32 cellular contexts compared by ENCODE assay signal in the genomic region with DNA sequence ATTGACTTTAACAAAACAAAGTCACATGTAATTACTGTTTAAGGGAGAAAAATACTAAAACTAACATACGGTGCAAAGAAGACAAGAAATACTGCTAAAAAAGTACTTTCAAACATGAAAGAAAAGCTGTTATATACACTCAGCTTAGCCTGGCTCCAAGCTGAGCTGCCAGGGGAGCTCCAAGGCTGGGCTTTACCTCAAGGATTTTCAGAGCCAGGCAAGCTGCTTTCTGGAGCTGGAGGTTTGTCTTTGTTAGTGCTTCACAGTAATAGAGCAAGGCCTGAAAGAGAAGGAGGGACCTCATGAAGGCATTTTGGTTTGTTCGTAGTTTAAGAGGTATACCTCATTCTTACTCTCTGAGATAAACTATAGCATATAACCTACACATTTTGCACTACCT. TPM values are rescaled to one million over a fixed set of nuclear protein-coding genes. Genes with fewer than 3 reads are reported as not detected.
DNase-seq lines count a peak whose midpoint lies in the region; ATAC-seq and TF ChIP-seq lines count a peak whose summit lies in the region.
"Had no signal": no experiment of that assay in that cellular context is flagged by ENCODE, and none has a peak within 500 bp of the region (broad histone marks: within the 10 kb centered on the region; RNA-seq: fewer than 3 reads in every experiment).

No MANE protein-coding gene starts in this region.

- no peak overlapping the region for H3T11ph ChIP-seq in H9 (ENCODE audit: low read length)

- H2BK12ac ChIP-seq in H9 (ENCODE audit: insufficient read length, low read depth, low read length), result no peak overlapping the region

- H4K5ac ChIP-seq in H9 (ENCODE audit: insufficient read length, low read depth, low read length), result no peak overlapping the region

- no peak overlapping the region for H3K4me2 ChIP-seq in H9 (ENCODE audit: insufficient read depth, insufficient read length, low read length)

- H3K27ac Mint-ChIP-seq in activated naive CD4-positive, alpha-beta T cell treated with anti-CD3 and anti-CD28 coated beads for 36 hours, result peak overlapping the region; percentile 61
- peak overlapping the region; percentile 34 to 67 (median 66); a peak in 3 of 7 replicates for H3K27ac Mint-ChIP-seq in H9
- H3K27ac Mint-ChIP-seq in activated naive CD8-positive, alpha-beta T cell treated with anti-CD3 and anti-CD28 coated beads for 36 hours, result peak overlapping the region; percentile 54
- peak overlapping the region; percentile 76 for H3K27ac Mint-ChIP-seq in progenitor cell of endocrine pancreas
- H3K27ac Mint-ChIP-seq: dendritic cell treated with granulocyte-macrophage colony-stimulating factor and Interleukin-4, amounts not matched to agents 40 ng/mL and 50 ng/mL, for 4 days had no signal

- peaks cover 12% of the 10 kb centered on the region for H3K36me3 Mint-ChIP-seq in activated naive CD4-positive, alpha-beta T cell treated with anti-CD3 and anti-CD28 coated beads for 36 hours (ENCODE audit: low read depth)
- H3K36me3 Mint-ChIP-seq in H9 (ENCODE audit: insufficient read depth in 1 of 3, low read depth in 3 of 3) (no peaks in the 10 kb centered on the region), progenitor cell of endocrine pancreas (ENCODE audit: insufficient read depth) (no peaks in the 10 kb centered on the region)
- H3K36me3 Mint-ChIP-seq in activated naive CD8-positive, alpha-beta T cell treated with anti-CD3 and anti-CD28 coated beads for 36 hours, result peaks cover 13% of the 10 kb centered on the region

- H3K79me2 ChIP-seq in H9 (ENCODE audit: insufficient read depth, low read length), result no peaks in the 10 kb centered on the region

- H3K4ac ChIP-seq in H9 (ENCODE audit: low read depth, low read length), result no peak overlapping the region

- no peak overlapping the region for H2BK5ac ChIP-seq in H9 (ENCODE audit: insufficient read length, low read length)

- DNase-seq in activated naive CD4-positive, alpha-beta T cell treated with anti-CD3 and anti-CD28 coated beads for 36 hours, result no peak
- no peak for DNase-seq in activated naive CD4-positive, alpha-beta T cell (lab: John Stamatoyannopoulos, UW)
- no peak for DNase-seq in H9
- DNase-seq in activated naive CD8-positive, alpha-beta T cell treated with anti-CD3 and anti-CD28 coated beads for 36 hours, result no peak
- DNase-seq in progenitor cell of endocrine pancreas (ENCODE audit: low spot score, unreplicated experiment), result no peak
- DNase-seq: activated CD4-positive, alpha-beta T cell treated with anti-CD3 and anti-CD28 coated beads, Interleukin-2, amount 50 U/mL, for 48 hours; BE2C; DND-41; esophagus squamous epithelium; foreskin keratinocyte; GF-D8; HCEC 1CT; heart left ventricle; left ventricle myocardium inferior; mesenchymal stem cell; MV-4-11; NCI-H1436 treated with DMSO at 0.1 percent for 48 hours; NCI-H2081 treated with DMSO at 0.1 percent for 48 hours; NCI-H748 treated with DMSO at 0.1 percent for 48 hours; RPMI8226; stimulated activated CD8-positive, alpha-beta memory T cell treated with anti-CD3 and anti-CD28 coated beads, Interleukin-4, amount 100 ng/mL, for 48 hours; tibial artery had no signal

- no peak overlapping the region for H2BK20ac ChIP-seq in H9 (ENCODE audit: low read depth, low read length, poor library complexity, severe bottlenecking)

- no peaks in the 10 kb centered on the region for H3K4me1 ChIP-seq in H9 (ENCODE audit: insufficient read depth, low read length)
- H3K4me1 ChIP-seq: BE2C, esophagus squamous epithelium, foreskin keratinocyte, heart left ventricle, left ventricle myocardium inferior, tibial artery, vagina had no signal

- H3K27ac ChIP-seq in H9 (ENCODE audit: insufficient read length, low read depth, low read length), result no peak overlapping the region
- H3K27ac ChIP-seq: foreskin keratinocyte, heart left ventricle, left ventricle myocardium inferior, SJSA1, tibial artery, vagina had no signal

- no peak overlapping the region for H3K9ac ChIP-seq in H9 (ENCODE audit: extremely low read depth, insufficient read length, low read length)

- no peaks in the 10 kb centered on the region for H3K27me3 Mint-ChIP-seq in activated naive CD4-positive, alpha-beta T cell treated with anti-CD3 and anti-CD28 coated beads for 36 hours (ENCODE audit: low read depth)
- H3K27me3 Mint-ChIP-seq in H9 (ENCODE audit: low read depth) (no peaks in the 10 kb centered on the region), progenitor cell of endocrine pancreas (no peaks in the 10 kb centered on the region)
- no peaks in the 10 kb centered on the region for H3K27me3 Mint-ChIP-seq in activated naive CD8-positive, alpha-beta T cell treated with anti-CD3 and anti-CD28 coated beads for 36 hours
- H3K27me3 Mint-ChIP-seq: brain; dendritic cell treated with granulocyte-macrophage colony-stimulating factor and Interleukin-4, amounts not matched to agents 40 ng/mL and 50 ng/mL, for 4 days had no signal

- H3K4me1 Mint-ChIP-seq in activated naive CD4-positive, alpha-beta T cell treated with anti-CD3 and anti-CD28 coated beads for 36 hours (ENCODE audit: low read depth), result peaks cover 7% of the 10 kb centered on the region
- H3K4me1 Mint-ChIP-seq in H9 (peaks cover 4 to 7% of the 10 kb centered on the region in 2 experiments; a peak in 2 of 4 replicates), progenitor cell of endocrine pancreas (ENCODE audit: low read depth) (peaks cover 6% of the 10 kb centered on the region)
- H3K4me1 Mint-ChIP-seq in activated naive CD8-positive, alpha-beta T cell treated with anti-CD3 and anti-CD28 coated beads for 36 hours, result peaks cover 7% of the 10 kb centered on the region
- H3K4me1 Mint-ChIP-seq: brain had no signal

- no peaks in the 10 kb centered on the region for H3K9me3 Mint-ChIP-seq in activated naive CD4-positive, alpha-beta T cell treated with anti-CD3 and anti-CD28 coated beads for 36 hours
- no peaks in the 10 kb centered on the region for H3K9me3 Mint-ChIP-seq in H9
- H3K9me3 Mint-ChIP-seq in activated naive CD8-positive, alpha-beta T cell treated with anti-CD3 and anti-CD28 coated beads for 36 hours, result no peaks in the 10 kb centered on the region
- no peaks in the 10 kb centered on the region for H3K9me3 Mint-ChIP-seq in progenitor cell of endocrine pancreas (ENCODE audit: low read depth)
- H3K9me3 Mint-ChIP-seq: brain; dendritic cell treated with granulocyte-macrophage colony-stimulating factor and Interleukin-4, amounts not matched to agents 40 ng/mL and 50 ng/mL, for 4 days had no signal

- no peak overlapping the region for H4K91ac ChIP-seq in H9 (ENCODE audit: insufficient read length, low read depth, low read length)

- no peaks in the 10 kb centered on the region for H3K23me2 ChIP-seq in H9 (ENCODE audit: insufficient read length, low read depth, low read length, poor library complexity, severe bottlenecking)

- ATAC-seq in HG03442 (IDR thresholded peaks at IDR 0.05; ENCODE audit: unreplicated experiment), result no peak
- no peak for ATAC-seq in HG03039 (IDR thresholded peaks at IDR 0.05; ENCODE audit: unreplicated experiment)
- ATAC-seq: activated CD4-positive, CD25-positive, alpha-beta regulatory T cell treated with anti-CD3 and anti-CD28 coated beads, Interleukin-2, amount 50 U/mL, for 24 hours; foreskin keratinocyte; heart left ventricle; sciatic nerve had no signal

- H2BK15ac ChIP-seq in H9 (ENCODE audit: low read depth, low read length), result no peak overlapping the region

- H3K9me3 ChIP-seq in H9 (ENCODE audit: control insufficient read depth, low read depth, low read length), result no peaks in the 10 kb centered on the region
- H3K9me3 ChIP-seq: BE2C, esophagus squamous epithelium, heart left ventricle, left ventricle myocardium inferior, SJSA1, tibial artery, vagina had no signal

- H2AFZ ChIP-seq in H9 (ENCODE audit: low read length), result no peak overlapping the region

- H3K27me3 ChIP-seq in H9 (ENCODE audit: insufficient read depth, low read length), result no peaks in the 10 kb centered on the region
- H3K27me3 ChIP-seq: BE2C, esophagus squamous epithelium, foreskin keratinocyte, heart left ventricle, SJSA1, tibial artery, vagina had no signal

- no CpG with 5 or more reads among the region's 2 CpGs for WGBS in H9 (ENCODE audit: extremely low coverage, insufficient read length, low lambda C conversion rate)

- H4K20me1 ChIP-seq in H9 (ENCODE audit: control insufficient read depth, insufficient read depth, insufficient read length), result no peaks in the 10 kb centered on the region

- CTCF ChIA-PET in activated naive CD4-positive, alpha-beta T cell treated with anti-CD3 and anti-CD28 coated beads for 36 hours (lab: Charles Lee), result interaction anchor here (0.8 kb wide), 2 partner anchors 8 to 199 kb away, joined by 3 read pairs; no protein-coding TSS in a partner anchor

- H4K8ac ChIP-seq in H9 (replicated peaks; ENCODE audit: insufficient read length, low read depth, low read length), result no peak overlapping the region

- no peak overlapping the region for H3K4me3 Mint-ChIP-seq in activated naive CD4-positive, alpha-beta T cell treated with anti-CD3 and anti-CD28 coated beads for 36 hours
- H3K4me3 Mint-ChIP-seq in H9 (no peak overlapping the region), progenitor cell of endocrine pancreas (ENCODE audit: low read depth) (no peak overlapping the region)
- no peak overlapping the region for H3K4me3 Mint-ChIP-seq in activated naive CD8-positive, alpha-beta T cell treated with anti-CD3 and anti-CD28 coated beads for 36 hours
- H3K4me3 Mint-ChIP-seq: brain; dendritic cell treated with granulocyte-macrophage colony-stimulating factor and Interleukin-4, amounts not matched to agents 40 ng/mL and 50 ng/mL, for 4 days had no signal

- no peak overlapping the region for H3K18ac ChIP-seq in H9 (ENCODE audit: insufficient read length, low read depth, low read length)

- intact Hi-C loops in activated naive CD4-positive, alpha-beta T cell treated with anti-CD3 and anti-CD28 coated beads for 36 hours (cut with micrococcal nuclease), result no loop called here

- no peaks in the 10 kb centered on the region for H3K79me1 ChIP-seq in H9 (ENCODE audit: insufficient read depth, low read depth, low read length, poor library complexity, severe bottlenecking)

- no peak overlapping the region for H3K56ac ChIP-seq in H9 (ENCODE audit: insufficient read length, low read depth, low read length)

- no peak overlapping the region for H3K14ac ChIP-seq in H9 (ENCODE audit: insufficient read depth, low read length)

- H3K23ac ChIP-seq in H9 (ENCODE audit: insufficient read length, low read depth, low read length), result no peak overlapping the region

- no peak overlapping the region for H2AK5ac ChIP-seq in H9 (ENCODE audit: insufficient read length, low read length)

- TF ChIP-seq CTCF in H9 (conservative IDR thresholded peaks at IDR 0.05), result no peak
- TF ChIP-seq CTCF in progenitor cell of endocrine pancreas (IDR thresholded peaks at IDR 0.05; ENCODE audit: unreplicated experiment), result no peak

- H2BK120ac ChIP-seq in H9 (ENCODE audit: low read depth, low read length, poor library complexity, severe bottlenecking), result no peak overlapping the region

RNA-seq across cellular contexts. Expression of a gene that starts 19.6 kb away (rescaled TPM):
- total RNA-seq in activated naive CD4-positive, alpha-beta T cell treated with anti-CD3 and anti-CD28 coated beads for 36 hours, result not detected
- total RNA-seq in H9 (2021), result not detected in 2 replicates
- not detected for total RNA-seq in activated naive CD8-positive, alpha-beta T cell treated with anti-CD3 and anti-CD28 coated beads for 36 hours
- not detected in 2 replicates for total RNA-seq in progenitor cell of endocrine pancreas
- total RNA-seq: esophagus squamous epithelium, foreskin keratinocyte, heart left ventricle, left ventricle myocardium inferior, LHCN-M2, posterior vena cava, sciatic nerve, SJSA1, vagina had no signal

RNA-seq across cellular contexts. Expression of a gene that starts 43.6 kb away (rescaled TPM):
- total RNA-seq in activated naive CD4-positive, alpha-beta T cell treated with anti-CD3 and anti-CD28 coated beads for 36 hours, result 10 to 100 TPM; 84.9 to 85.1 TPM
- total RNA-seq in H9 (2021), result 106 and 110 TPM in 2 replicates
- 10 to 100 TPM; 74.1 to 75.8 TPM for total RNA-seq in activated naive CD8-positive, alpha-beta T cell treated with anti-CD3 and anti-CD28 coated beads for 36 hours
- 65.4 and 69.2 TPM in 2 replicates for total RNA-seq in progenitor cell of endocrine pancreas
